25 cellular contexts compared by ENCODE assay signal in genomic region chrX:148541461-148541983, GRCh38. TPM values are rescaled to one million over a fixed set of nuclear protein-coding genes. Genes with fewer than 3 reads are reported as not detected.
DNase-seq lines count a peak whose midpoint lies in the region; ATAC-seq, FAIRE-seq and TF ChIP-seq lines count a peak whose summit lies in the region.
"Had no signal": no experiment of that assay in that cellular context is flagged by ENCODE, and none has a peak within 500 bp of the region (broad histone marks: within the 10 kb centered on the region; RNA-seq: fewer than 3 reads in every experiment).

No MANE protein-coding gene starts in this region.

- no peak overlapping the region for H3K4me3 Mint-ChIP-seq in astrocyte (ENCODE audit: unreplicated experiment)
- H3K4me3 Mint-ChIP-seq: CD8-positive, alpha-beta memory T cell; stimulated activated memory B cell treated with anti-CD40 and anti-IgM and Interleukin-4, amounts not matched to agents 10 μg/mL and 1 μg/mL and 100 μg/mL, for 72 hours had no signal

- no peaks in the 10 kb centered on the region for H3K27me3 Mint-ChIP-seq in astrocyte (ENCODE audit: low read depth, unreplicated experiment)
- H3K27me3 Mint-ChIP-seq: CD8-positive, alpha-beta memory T cell; stimulated activated memory B cell treated with anti-CD40 and anti-IgM and Interleukin-4, amounts not matched to agents 10 μg/mL and 1 μg/mL and 100 μg/mL, for 72 hours had no signal

- H3K27me3 ChIP-seq in astrocyte (ENCODE audit: insufficient read depth, low read length) (no peaks in the 10 kb centered on the region), MG63 (no peaks in the 10 kb centered on the region)
- H3K27me3 ChIP-seq: hepatocyte, Peyer's patch, right lobe of liver, SJSA1 had no signal

- no peak overlapping the region for H3K9ac ChIP-seq in astrocyte (ENCODE audit: low read length)

- peaks cover 11% of the 10 kb centered on the region for H3K4me1 Mint-ChIP-seq in astrocyte (ENCODE audit: low read depth, unreplicated experiment)
- H3K4me1 Mint-ChIP-seq: CD8-positive, alpha-beta memory T cell had no signal

- H3K4me3 ChIP-seq in astrocyte (ENCODE audit: insufficient read depth, low read depth, low read length) = no peak overlapping the region
- no peak overlapping the region for H3K4me3 ChIP-seq in MG63
- H3K4me3 ChIP-seq: hepatocyte, lung, Peyer's patch, right lobe of liver, SJSA1, thoracic aorta had no signal

- H3K36me3 ChIP-seq in astrocyte (ENCODE audit: insufficient read depth, low read length) (no peaks in the 10 kb centered on the region), MG63 (no peaks in the 10 kb centered on the region)
- H3K36me3 ChIP-seq: Peyer's patch, right lobe of liver, SJSA1, thoracic aorta had no signal

- H3K79me2 ChIP-seq in astrocyte (ENCODE audit: insufficient read depth, low read length) = no peaks in the 10 kb centered on the region
- H3K79me2 ChIP-seq: hepatocyte had no signal

- peak; percentile 67 for ATAC-seq in GM18873 (IDR thresholded peaks at IDR 0.05; ENCODE audit: low FRiP score, unreplicated experiment)
- ATAC-seq in HG02642 (IDR thresholded peaks at IDR 0.05; ENCODE audit: poor library complexity, unreplicated experiment) = peak; percentile 66
- ATAC-seq in HG03354 (IDR thresholded peaks at IDR 0.05; ENCODE audit: poor library complexity, severe bottlenecking, unreplicated experiment) = peak; percentile 76
- ATAC-seq: right lobe of liver; stimulated activated memory B cell treated with anti-CD40 and anti-IgM and Interleukin-4, amounts not matched to agents 10 μg/mL and 1 μg/mL and 100 μg/mL, for 72 hours had no signal

- H3K9me3 ChIP-seq in astrocyte (ENCODE audit: insufficient read depth, low read depth, low read length) (no peaks in the 10 kb centered on the region), MG63 (no peaks in the 10 kb centered on the region)
- H3K9me3 ChIP-seq: Peyer's patch, right lobe of liver, SJSA1, thoracic aorta had no signal

- peak; percentile 17 for FAIRE-seq in astrocyte (lab: Jason Lieb, UNC)
- FAIRE-seq: islet of Langerhans had no signal

- H3K27ac Mint-ChIP-seq in astrocyte (ENCODE audit: unreplicated experiment) = no peak overlapping the region
- H3K27ac Mint-ChIP-seq: CD8-positive, alpha-beta memory T cell; stimulated activated memory B cell treated with anti-CD40 and anti-IgM and Interleukin-4, amounts not matched to agents 10 μg/mL and 1 μg/mL and 100 μg/mL, for 72 hours had no signal

- TF ChIP-seq CTCF in astrocyte (IDR thresholded peaks at IDR 0.05; ENCODE audit: insufficient read depth, low read depth, low read length) = no peak

- DNase-seq in astrocyte (ENCODE audit: low read depth) = no peak
- no peak for DNase-seq in MG63
- DNase-seq in activated CD4-positive, CD25-positive, alpha-beta regulatory T cell (lab: John Stamatoyannopoulos, UW) = no peak
- DNase-seq in nucleus accumbens (lab: John Stamatoyannopoulos, UW) = no peak
- DNase-seq: amniotic stem cell; CD8-positive, alpha-beta memory T cell; DMS79 treated with DMSO at 0.1 percent for 48 hours; foreskin fibroblast; MM.1S; NCI-H1694; NCI-H82; Peyer's patch; right lobe of liver; T-helper 2 cell had no signal

- no peaks in the 10 kb centered on the region for H3K9me3 Mint-ChIP-seq in astrocyte (ENCODE audit: unreplicated experiment)
- H3K9me3 Mint-ChIP-seq: CD8-positive, alpha-beta memory T cell; stimulated activated memory B cell treated with anti-CD40 and anti-IgM and Interleukin-4, amounts not matched to agents 10 μg/mL and 1 μg/mL and 100 μg/mL, for 72 hours had no signal

- H3K27ac ChIP-seq in astrocyte (ENCODE audit: low read depth, low read length) = no peak overlapping the region
- H3K27ac ChIP-seq: epithelial cell of prostate, hepatocyte, Peyer's patch, right lobe of liver, SJSA1, thoracic aorta, VCaP had no signal

- H3K4me2 ChIP-seq in astrocyte (ENCODE audit: low read length) = no peak overlapping the region
- H3K4me2 ChIP-seq: hepatocyte had no signal

- H4K20me1 ChIP-seq in astrocyte (ENCODE audit: insufficient read depth, low read length) = no peaks in the 10 kb centered on the region

- no peaks in the 10 kb centered on the region for H3K36me3 Mint-ChIP-seq in astrocyte (ENCODE audit: low read depth, unreplicated experiment)
- H3K36me3 Mint-ChIP-seq: CD8-positive, alpha-beta memory T cell; stimulated activated memory B cell treated with anti-CD40 and anti-IgM and Interleukin-4, amounts not matched to agents 10 μg/mL and 1 μg/mL and 100 μg/mL, for 72 hours had no signal

- no peaks in the 10 kb centered on the region for H3K4me1 ChIP-seq in astrocyte (ENCODE audit: insufficient read depth, low read length)
- H3K4me1 ChIP-seq: Peyer's patch, right lobe of liver had no signal

- H2AFZ ChIP-seq in astrocyte (ENCODE audit: low read depth, low read length) = no peak overlapping the region
- H2AFZ ChIP-seq: hepatocyte had no signal

RNA-seq across cellular contexts. Expression of gene AFF2, which starts 41.1 kb away (rescaled TPM):
- total RNA-seq in astrocyte = 8.3 and 8.9 TPM in 2 replicates
- not detected in 2 replicates for total RNA-seq in MG63 (2014; rRNA removed; shearing (Covaris generic); ENCODE audit: low replicate concordance)
